ENCODE assay signal across 8 cellular contexts in genomic region chr19:44093931-44094765, GRCh38. TPM values are rescaled to one million over a fixed set of nuclear protein-coding genes. Genes with fewer than 3 reads are reported as not detected.
DNase-seq lines count a peak whose midpoint lies in the region; ATAC-seq and TF ChIP-seq lines count a peak whose summit lies in the region.

Gene ZNF224, plus strand, starts transcription at chr19:44094361. Its CDS starts 3,513 bp downstream, at chr19:44097874.

- peaks cover 19% of the 10 kb centered on the region for H3K4me1 Mint-ChIP-seq in stimulated activated naive CD8-positive, alpha-beta T cell treated with anti-CD3 and anti-CD28 coated beads, Interleukin-15, amount 100 ng/mL, for 72 hours

- peaks cover 19% of the 10 kb centered on the region for H3K4me1 ChIP-seq in Loucy (ENCODE audit: insufficient read depth, low read length, poor library complexity, severe bottlenecking)

- H4K20me1 ChIP-seq in Loucy (ENCODE audit: insufficient read depth, low read length, poor library complexity, severe bottlenecking) (peaks cover 26% of the 10 kb centered on the region), neural cell (ENCODE audit: insufficient read depth) (no peaks in the 10 kb centered on the region)

- no peaks in the 10 kb centered on the region for H3K27me3 Mint-ChIP-seq in stimulated activated naive CD8-positive, alpha-beta T cell treated with anti-CD3 and anti-CD28 coated beads, Interleukin-15, amount 100 ng/mL, for 72 hours

- H3K9me3 Mint-ChIP-seq in stimulated activated naive CD8-positive, alpha-beta T cell treated with anti-CD3 and anti-CD28 coated beads, Interleukin-15, amount 100 ng/mL, for 72 hours = peaks cover 8 to 10% of the 10 kb centered on the region in 2 donors

- H3K9ac ChIP-seq in Loucy (ENCODE audit: low read depth, low read length, poor library complexity, severe bottlenecking) (peak within 1 kb of the TSS; percentile 83), neural cell (ENCODE audit: low read length) (peak within 1 kb of the TSS; percentile 55)

- peak; percentile 87 for ATAC-seq in stimulated activated naive CD8-positive, alpha-beta T cell treated with anti-CD3 and anti-CD28 coated beads, Interleukin-15, amount 100 ng/mL, for 72 hours

- H3K79me2 ChIP-seq in Loucy (ENCODE audit: insufficient read depth, low read length) = peaks cover 27% of the 10 kb centered on the region
- H3K79me2 ChIP-seq in neural cell (replicated peaks; ENCODE audit: insufficient read depth, low read length) = no peaks in the 10 kb centered on the region

- peak within 1 kb of the TSS; percentile 81 to 99 for H3K4me3 Mint-ChIP-seq in stimulated activated naive CD8-positive, alpha-beta T cell treated with anti-CD3 and anti-CD28 coated beads, Interleukin-15, amount 100 ng/mL, for 72 hours

- no peaks in the 10 kb centered on the region for H3F3A ChIP-seq in Loucy (ENCODE audit: low read depth)
- H3F3A ChIP-seq in neural cell (ENCODE audit: insufficient read depth, low read length, poor library complexity, severe bottlenecking) = no peaks in the 10 kb centered on the region

- no peak for TF ChIP-seq EP300 in neural cell (conservative IDR thresholded peaks at IDR 0.05; ENCODE audit: poor library complexity, severe bottlenecking)

- TF ChIP-seq RAD21 in neural cell (conservative IDR thresholded peaks at IDR 0.05) = peak; percentile 23

- peaks cover 5% of the 10 kb centered on the region; the same call in 1 of the 2 replicates for H3K36me3 ChIP-seq in Loucy (ENCODE audit: insufficient read depth, low read length)
- H3K36me3 ChIP-seq in neural cell (ENCODE audit: insufficient read depth, low read length) = peaks cover 3% of the 10 kb centered on the region

- peak within 1 kb of the TSS; percentile 94 for H3K27ac Mint-ChIP-seq in stimulated activated naive CD8-positive, alpha-beta T cell treated with anti-CD3 and anti-CD28 coated beads, Interleukin-15, amount 100 ng/mL, for 72 hours

- H3K9me2 ChIP-seq in Loucy (replicated peaks; ENCODE audit: low read depth, low read length) = no peaks in the 10 kb centered on the region
- no peaks in the 10 kb centered on the region for H3K9me2 ChIP-seq in neural cell (ENCODE audit: insufficient read depth, low read length)

- H2AFZ ChIP-seq in Loucy (ENCODE audit: low read length) (peak within 1 kb of the TSS; percentile 98), neural cell (ENCODE audit: low read depth, low read length) (peak within 1 kb of the TSS; percentile 91)

- H3K27me3 ChIP-seq in Loucy (ENCODE audit: insufficient read depth, low read length, poor library complexity, severe bottlenecking) = no peaks in the 10 kb centered on the region
- H3K27me3 ChIP-seq in neural cell (ENCODE audit: insufficient read depth, low read depth, low read length) = no peaks in the 10 kb centered on the region

- peak within 1 kb of the TSS; percentile 11 for H3K27ac ChIP-seq in neural cell (ENCODE audit: low read length)

- peak within 1 kb of the TSS; percentile 95 for H3K4me3 ChIP-seq in Loucy (ENCODE audit: low read length, poor library complexity, severe bottlenecking)
- H3K4me3 ChIP-seq in neural cell (ENCODE audit: low read length) = peak within 1 kb of the TSS; percentile 85

- peak; percentile 83 for DNase-seq in DMS53 treated with DMSO at 0.1 percent for 48 hours (lab: John Stamatoyannopoulos, UW; ENCODE audit: unreplicated experiment)
- peak; percentile 73 for DNase-seq in H4 (ENCODE audit: low spot score)
- DNase-seq in SHP77 treated with DMSO at 0.1 percent for 48 hours (lab: John Stamatoyannopoulos, UW) = peak; percentile 92
- DNase-seq in activated effector memory CD4-positive, alpha-beta T cell treated with Interleukin-2 at 50 U/mL for 16 hours = peak; percentile 73
- peak; percentile 72 for DNase-seq in fibroblast of the conjunctiva (ENCODE audit: low read depth)
- peak; percentile 72 to 81 for DNase-seq in stimulated activated naive CD8-positive, alpha-beta T cell treated with anti-CD3 and anti-CD28 coated beads, Interleukin-15, amount 100 ng/mL, for 72 hours

- H3K4me2 ChIP-seq in Loucy (ENCODE audit: low read depth, low read length, poor library complexity, severe bottlenecking) (peak within 1 kb of the TSS; percentile 91), neural cell (ENCODE audit: low read length) (peak within 1 kb of the TSS; percentile 91)

- H3K9me3 ChIP-seq in Loucy (ENCODE audit: insufficient read depth, low read depth, low read length) (no peaks in the 10 kb centered on the region), neural cell (ENCODE audit: low read length) (no peaks in the 10 kb centered on the region)

- TF ChIP-seq CTCF in Loucy (conservative IDR thresholded peaks at IDR 0.05; ENCODE audit: low read length) (no peak), neural cell (IDR thresholded peaks at IDR 0.05; ENCODE audit: poor library complexity, severe bottlenecking) (no peak)

TF ChIP-seq in neural cell, 6 proteins besides CTCF, POLR2A, EP300 and RAD21:
- peak; percentile 43 for TF ChIP-seq POLR2AphosphoS5 (IDR thresholded peaks at IDR 0.05)
- peak; percentile 65 for TF ChIP-seq MXI1 (conservative IDR thresholded peaks at IDR 0.05; ENCODE audit: poor library complexity, severe bottlenecking)
- no peak for TF ChIP-seq SMC3 (conservative IDR thresholded peaks at IDR 0.05; ENCODE audit: poor library complexity)
- TF ChIP-seq TAF1 (IDR thresholded peaks at IDR 0.05; ENCODE audit: low read depth) = no peak
TF ChIP-seq in neural cell: peak in this region for 2.

RNA-seq across cellular contexts. Expression of gene ZNF224, which starts in this region (rescaled TPM):
- total RNA-seq in H4 (2014; rRNA removed; shearing (Covaris generic)) = 4.7 and 6.0 TPM in 2 replicates
- 41.8 and 45.4 TPM in 2 replicates for polyA plus RNA-seq in neural cell
- 41.4 and 69.9 TPM in 2 replicates for polyA minus RNA-seq in neural cell

Comparison
In these comparisons a context has a peak if more than half of its experiments do, and no peak if none do; other contexts are left out.
1. Peak in every context shown above with its lines: DNase-seq, ATAC-seq, H3K4me3 ChIP-seq and H3K27ac ChIP-seq.